Comparison of ENCODE assay signal across 1 cellular context in genomic region chr12:123670882-123671728, GRCh38.
A peak's percentile ranks its signal among the peaks of the same experiment; 100 is the strongest.
TF ChIP-seq lines count a peak whose summit lies in the region.

TSS of gene TCTN2 (plus strand) at chr12:123671113. CDS start at chr12:123671241, 128 bp downstream.

TF ChIP-seq in K562, 482 proteins besides CTCF, POLR2A, EP300 and RAD21 (continued from another document):
- TF ChIP-seq ARID4B (CRISPR knock-in tag; IDR thresholded peaks at IDR 0.05) (peak; percentile 86; the same call in 1 of the 2 replicates), MNT (conservative IDR thresholded peaks at IDR 0.05) (peak in 1 of 2 experiments; percentile 82; a peak in 3 of 4 replicates), FOXA3 (CRISPR knock-in tag; conservative IDR thresholded peaks at IDR 0.05 in 1 of 2, IDR thresholded peaks at IDR 0.05 in 1 of 2) (no peak), PML (IDR thresholded peaks at IDR 0.05; ENCODE audit: low read length) (no peak), MEF2A (IDR thresholded peaks at IDR 0.05; ENCODE audit: control insufficient read depth, low read depth, low read length) (no peak), ARID3B (CRISPR knock-in tag; IDR thresholded peaks at IDR 0.05; ENCODE audit: borderline replicate concordance) (no peak), SREBF1 (IDR thresholded peaks at IDR 0.05; ENCODE audit: borderline replicate concordance, low read depth, low read length) (no peak), MAFG (tag; conservative IDR thresholded peaks at IDR 0.05) (no peak), RFX1 (IDR thresholded peaks at IDR 0.05) (peak; percentile 96)
